ENCODE assay signal across 8 cellular contexts in the genomic region with DNA sequence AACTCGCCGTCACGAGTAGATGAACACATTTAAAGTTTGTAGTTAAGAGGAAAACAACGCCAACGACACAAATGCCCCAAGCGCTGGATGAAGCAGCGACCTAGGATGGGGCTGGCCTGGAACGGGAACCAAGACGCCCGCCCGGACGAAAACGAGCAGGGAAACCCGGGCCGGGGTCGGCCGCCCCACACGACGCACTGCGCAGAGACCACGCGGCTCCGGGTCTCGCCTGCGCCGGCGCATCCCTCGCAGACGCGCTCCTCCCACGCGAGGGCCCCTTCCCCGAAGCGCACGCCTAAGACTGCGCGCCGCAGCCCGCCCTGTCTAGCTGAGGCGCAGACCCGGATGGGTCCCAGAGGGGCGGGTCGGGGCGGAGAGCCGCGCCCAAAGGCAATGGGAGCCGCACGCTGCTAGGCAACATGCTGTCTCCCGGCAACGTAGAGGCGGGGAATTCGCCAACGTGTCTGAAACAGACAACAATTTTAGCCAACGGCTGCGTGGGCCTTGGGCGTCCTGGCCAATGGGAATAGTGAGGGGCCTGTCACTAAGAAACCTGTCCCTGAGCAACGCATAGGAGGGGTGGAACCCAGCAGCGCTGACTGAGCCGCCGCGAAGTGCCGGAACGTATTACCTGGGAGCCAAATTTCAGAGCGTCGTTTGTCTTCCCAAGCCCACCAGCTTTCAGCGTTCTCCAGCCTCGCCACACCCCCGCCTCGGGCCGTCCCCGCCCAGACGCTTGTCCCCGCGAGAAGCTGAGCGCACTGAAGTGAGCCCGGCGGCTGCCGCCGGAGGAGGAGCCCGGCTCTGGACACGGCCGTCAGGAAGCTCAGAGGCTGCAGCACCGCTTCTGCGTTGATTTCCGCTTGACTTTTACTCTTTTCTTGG. TPM values are rescaled to one million over a fixed set of nuclear protein-coding genes. Genes with fewer than 3 reads are reported as not detected.
A peak's percentile ranks its signal among the peaks of the same experiment; 100 is the strongest.
DNase-seq lines count a peak whose midpoint lies in the region; ATAC-seq and TF ChIP-seq lines count a peak whose summit lies in the region.

No MANE protein-coding gene starts in this region.

- peak; percentile 48 for TF ChIP-seq EP300 in ovary (IDR thresholded peaks at IDR 0.05)

- peak overlapping the region; percentile 59 to 99 (median 96) for H3K27ac Mint-ChIP-seq in CD8-positive, alpha-beta memory T cell
- H3K27ac Mint-ChIP-seq in activated naive CD8-positive, alpha-beta T cell treated with anti-CD3 and anti-CD28 coated beads, Interleukin-2, amount 50 U/mL, for 24 hours: peak overlapping the region; percentile 87

- no peaks in the 10 kb centered on the region for H3K27me3 ChIP-seq in CD8-positive, alpha-beta memory T cell (ENCODE audit: insufficient read depth, low read length, poor library complexity, severe bottlenecking)
- H3K27me3 ChIP-seq in ovary (no peaks in the 10 kb centered on the region), thoracic aorta (replicated peaks; ENCODE audit: insufficient read depth) (no peaks in the 10 kb centered on the region)

- WGBS in ovary, 3 donors: 0% methylated on average over 78 to 85 of the region's 85 CpGs

- peaks cover 4 to 31% (median 15%) of the 10 kb centered on the region in 5 donors for H3K9me3 Mint-ChIP-seq in CD8-positive, alpha-beta memory T cell
- H3K9me3 Mint-ChIP-seq in activated naive CD8-positive, alpha-beta T cell treated with anti-CD3 and anti-CD28 coated beads, Interleukin-2, amount 50 U/mL, for 24 hours: peaks cover 14% of the 10 kb centered on the region

- no peaks in the 10 kb centered on the region for H3K27me3 Mint-ChIP-seq in CD8-positive, alpha-beta memory T cell
- H3K27me3 Mint-ChIP-seq in activated naive CD8-positive, alpha-beta T cell treated with anti-CD3 and anti-CD28 coated beads, Interleukin-2, amount 50 U/mL, for 24 hours: peaks cover 13% of the 10 kb centered on the region

- H3K36me3 Mint-ChIP-seq in CD8-positive, alpha-beta memory T cell: peaks cover 3 to 15% (median 10%) of the 10 kb centered on the region in 3 donors
- peaks cover 17% of the 10 kb centered on the region for H3K36me3 Mint-ChIP-seq in activated naive CD8-positive, alpha-beta T cell treated with anti-CD3 and anti-CD28 coated beads, Interleukin-2, amount 50 U/mL, for 24 hours (ENCODE audit: low read depth)

- DNase-seq in CD8-positive, alpha-beta memory T cell: peak; percentile 85 to 98 (median 97)
- DNase-seq in HUDEP-2 (lab: John Stamatoyannopoulos, UW; ENCODE audit: unreplicated experiment in 76 of 76) (peak in 63 of 76 experiments; percentile 2 to 96 (median 78)), SW 1271 (lab: John Stamatoyannopoulos, UW) (peak; percentile 97 to 98), Right ventricle myocardium superior (peak; percentile 96), ovary (peak; percentile 96 to 98 (median 98)), thoracic aorta (ENCODE audit: low spot score) (peak; percentile 75)
- DNase-seq in activated naive CD8-positive, alpha-beta T cell treated with anti-CD3 and anti-CD28 coated beads, Interleukin-2, amount 50 U/mL, for 24 hours: peak; percentile 96

- peak overlapping the region; percentile 81 to 96 (median 93) for H3K4me3 Mint-ChIP-seq in CD8-positive, alpha-beta memory T cell
- H3K4me3 Mint-ChIP-seq in activated naive CD8-positive, alpha-beta T cell treated with anti-CD3 and anti-CD28 coated beads, Interleukin-2, amount 50 U/mL, for 24 hours: peak overlapping the region; percentile 83

- peak; percentile 65 for TF ChIP-seq POLR2A in ovary (IDR thresholded peaks at IDR 0.05)

- H3K27ac ChIP-seq in CD8-positive, alpha-beta memory T cell (ENCODE audit: low read depth, low read length): peak overlapping the region; percentile 77
- H3K27ac ChIP-seq in ovary (peak overlapping the region in 1 of 2 donors; percentile 53), thoracic aorta (peak overlapping the region; percentile 74 to 83)

- peaks cover 11 to 28% (median 26%) of the 10 kb centered on the region in 3 donors for H3K4me1 Mint-ChIP-seq in CD8-positive, alpha-beta memory T cell
- H3K4me1 Mint-ChIP-seq in activated naive CD8-positive, alpha-beta T cell treated with anti-CD3 and anti-CD28 coated beads, Interleukin-2, amount 50 U/mL, for 24 hours: peaks cover 16% of the 10 kb centered on the region

- TF ChIP-seq CTCF in ovary (IDR thresholded peaks at IDR 0.05): no peak
- TF ChIP-seq CTCF in thoracic aorta (IDR thresholded peaks at IDR 0.05): no peak

- intact Hi-C loops in Right ventricle myocardium superior (cut with DNase I) (no loop called here), ovary (cut with DNase I) (no loop called here)

- CTCF ChIA-PET in CD8-positive, alpha-beta memory T cell (lab: Charles Lee): interaction anchor here (1.0 to 1.1 kb wide), 2 partner anchors 78 to 171 kb away, joined by 3 to 4 read pairs; a partner anchor contains a TSS

- H3K4me1 ChIP-seq in CD8-positive, alpha-beta memory T cell (ENCODE audit: insufficient read depth, low read length): peaks cover 7% of the 10 kb centered on the region
- H3K4me1 ChIP-seq in ovary (ENCODE audit: insufficient read depth) (peaks cover 3% of the 10 kb centered on the region), thoracic aorta (ENCODE audit: control insufficient read depth in 1 of 2, low read depth in 2 of 2) (peaks cover 0 to 8% of the 10 kb centered on the region in 2 donors)

- no peaks in the 10 kb centered on the region for H3K36me3 ChIP-seq in CD8-positive, alpha-beta memory T cell (ENCODE audit: insufficient read depth, low read length)
- H3K36me3 ChIP-seq in ovary: no peaks in the 10 kb centered on the region
- H3K36me3 ChIP-seq in thoracic aorta: no peaks in the 10 kb centered on the region

- peak overlapping the region; percentile 74 for H3K4me3 ChIP-seq in CD8-positive, alpha-beta memory T cell (ENCODE audit: low read length)
- H3K4me3 ChIP-seq in ovary (peak overlapping the region; percentile 47), thoracic aorta (peak overlapping the region; percentile 75)

- H3K9me3 ChIP-seq in CD8-positive, alpha-beta memory T cell (ENCODE audit: low read length): peaks cover 1% of the 10 kb centered on the region
- H3K9me3 ChIP-seq in ovary (no peaks in the 10 kb centered on the region), thoracic aorta (peaks cover 19% of the 10 kb centered on the region)

- ATAC-seq in GM19468 (IDR thresholded peaks at IDR 0.05; ENCODE audit: extremely low read depth, unreplicated experiment) (peak; percentile 71), Right ventricle myocardium superior (ENCODE audit: poor library complexity) (peak; percentile 95), thoracic aorta (ENCODE audit: insufficient number of reproducible peaks, low FRiP score, low read depth) (peak; percentile 95)
- ATAC-seq in activated naive CD8-positive, alpha-beta T cell treated with anti-CD3 and anti-CD28 coated beads, Interleukin-2, amount 50 U/mL, for 24 hours: peak; percentile 97

- POLR2A ChIA-PET in CD8-positive, alpha-beta memory T cell (lab: Charles Lee): interaction anchor here (1.0 to 1.4 kb wide), 6 partner anchors 35 to 172 kb away, joined by 3 to 5 read pairs (median 4); a partner anchor contains a TSS

RNA-seq across cellular contexts. Expression of a gene that starts 21.0 kb away (rescaled TPM):
- total RNA-seq in CD8-positive, alpha-beta memory T cell: 10 to 100 TPM; 55.9 to 57.7 TPM
- 35.0 TPM for polyA plus RNA-seq in CD8-positive, alpha-beta memory T cell
- total RNA-seq in Right ventricle myocardium superior (10.5 TPM), ovary (10 to 100 TPM; 11.7 to 36.4 (median 18.8) TPM), thoracic aorta (10 to 100 TPM; 72.3 to 75.6 TPM)
- 10 to 100 TPM; 12.0 to 17.5 TPM for polyA plus RNA-seq in ovary

RNA-seq across cellular contexts. Expression of a gene that starts 47.7 kb away (rescaled TPM):
- 1 to 10 TPM; 5.6 to 6.2 TPM for total RNA-seq in CD8-positive, alpha-beta memory T cell
- polyA plus RNA-seq in CD8-positive, alpha-beta memory T cell: 1.5 TPM
- total RNA-seq in Right ventricle myocardium superior: 11.1 TPM
- total RNA-seq in ovary: 10 to 100 TPM in 5 of 7 donors, 1 to 10 TPM in 2; 8.3 to 20.9 (median 14.5) TPM
- 10 to 100 TPM in 1 of 2 donors, 1 to 10 TPM in 1; 5.2 to 10.3 TPM for polyA plus RNA-seq in ovary
- total RNA-seq in thoracic aorta: 10 to 100 TPM in 1 of 2 donors, 1 to 10 TPM in 1; 7.0 to 23.2 TPM
